9 cellular contexts compared by ENCODE assay signal in the genomic region with DNA sequence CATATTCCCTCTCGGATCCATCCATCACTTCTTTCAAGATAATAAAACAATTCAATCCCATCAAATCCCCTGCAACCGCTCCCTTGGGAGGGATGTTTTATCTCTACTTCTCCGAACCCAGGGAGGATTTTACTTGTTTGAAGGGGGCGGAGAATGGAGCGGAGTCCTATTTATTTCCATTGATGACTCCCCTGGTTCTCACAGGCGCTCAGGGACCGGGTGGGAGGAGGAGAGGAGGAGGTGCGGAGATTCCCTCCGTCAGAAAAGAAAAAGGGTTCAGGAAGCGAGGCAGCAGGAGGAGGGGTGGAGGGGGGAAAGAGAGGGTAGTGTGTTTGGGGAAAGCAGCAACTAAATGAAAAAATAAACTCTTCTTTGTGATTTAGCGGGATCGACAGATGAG. TPM values are rescaled to one million over a fixed set of nuclear protein-coding genes. Genes with fewer than 3 reads are reported as not detected.
A peak's percentile ranks its signal among the peaks of the same experiment; 100 is the strongest.
DNase-seq lines count a peak whose midpoint lies in the region; ATAC-seq and TF ChIP-seq lines count a peak whose summit lies in the region.
"Had no signal": no experiment of that assay in that cellular context is flagged by ENCODE, and none has a peak within 500 bp of the region (broad histone marks: within the 10 kb centered on the region; RNA-seq: fewer than 3 reads in every experiment).

No MANE protein-coding gene starts in this region.

- H3K27me3 ChIP-seq in right atrium auricular region: no peaks in the 10 kb centered on the region

- ATAC-seq in T-helper 17 cell (no peak), GM21360 (IDR thresholded peaks at IDR 0.05; ENCODE audit: unreplicated experiment) (no peak)

- H3K36me3 Mint-ChIP-seq in T-helper 17 cell (ENCODE audit: low read depth) (peaks cover 5% of the 10 kb centered on the region), progenitor cell of endocrine pancreas (ENCODE audit: insufficient read depth) (no peaks in the 10 kb centered on the region)

- H3K27ac Mint-ChIP-seq in T-helper 17 cell: no peak overlapping the region
- peak overlapping the region; percentile 8 for H3K27ac Mint-ChIP-seq in progenitor cell of endocrine pancreas

- no peaks in the 10 kb centered on the region for H3K9me3 ChIP-seq in T-helper 17 cell (ENCODE audit: control insufficient read depth, low read length, poor library complexity, severe bottlenecking)
- H3K9me3 ChIP-seq in right atrium auricular region: no peaks in the 10 kb centered on the region

- H3K27me3 Mint-ChIP-seq in T-helper 17 cell (peaks cover 65% of the 10 kb centered on the region), progenitor cell of endocrine pancreas (peaks cover 68% of the 10 kb centered on the region)

- H3K27ac ChIP-seq in right atrium auricular region: peak overlapping the region; percentile 58 to 66

- TF ChIP-seq CTCF in right atrium auricular region (IDR thresholded peaks at IDR 0.05) (no peak), progenitor cell of endocrine pancreas (IDR thresholded peaks at IDR 0.05; ENCODE audit: unreplicated experiment) (no peak)

- peak overlapping the region; percentile 50 to 66 for H3K4me3 ChIP-seq in right atrium auricular region

- DNase-seq in GM03348 (ENCODE audit: low spot score): peak; percentile 15
- no peak for DNase-seq in T-helper 17 cell
- no peak for DNase-seq in right atrium auricular region (ENCODE audit: low spot score)
- DNase-seq in progenitor cell of endocrine pancreas (ENCODE audit: low spot score, unreplicated experiment): no peak
- no peak for DNase-seq in stimulated activated CD4-positive, alpha-beta T cell treated with anti-CD3 and anti-CD28 coated beads, Interleukin-2, amount 100 ng/mL, for 48 hours
- no peak for DNase-seq in hippocampal formation (lab: John Stamatoyannopoulos, UW)
- no peak for DNase-seq in LoVo (ENCODE audit: low spot score)
- DNase-seq: Karpas-422 had no signal

- H3K4me1 ChIP-seq in right atrium auricular region: peaks cover 0 to 20% of the 10 kb centered on the region in 2 donors

- H3K4me3 Mint-ChIP-seq in T-helper 17 cell (peak overlapping the region; percentile 92), progenitor cell of endocrine pancreas (ENCODE audit: low read depth) (peak overlapping the region; percentile 66)

- no peaks in the 10 kb centered on the region for H3K36me3 ChIP-seq in right atrium auricular region

- H3K9me3 Mint-ChIP-seq in progenitor cell of endocrine pancreas (ENCODE audit: low read depth): no peaks in the 10 kb centered on the region

- H3K4me1 Mint-ChIP-seq in T-helper 17 cell (peaks cover 19% of the 10 kb centered on the region), progenitor cell of endocrine pancreas (ENCODE audit: low read depth) (peaks cover 23% of the 10 kb centered on the region)

RNA-seq across cellular contexts. Expression of gene NDNF, which starts 2.1 kb away (rescaled TPM):
- total RNA-seq in T-helper 17 cell (not detected), right atrium auricular region (1 to 10 TPM in 1 of 2 donors, under 1 TPM in 1; 0.51 to 5.4 TPM), progenitor cell of endocrine pancreas (0.34 and 0.67 TPM in 2 replicates)
